ENCODE assay signal across 12 cellular contexts in genomic region chr10:71737356-71738172, GRCh38. TPM values are rescaled to one million over a fixed set of nuclear protein-coding genes. Genes with fewer than 3 reads are reported as not detected.
A peak's percentile ranks its signal among the peaks of the same experiment; 100 is the strongest.
DNase-seq lines count a peak whose midpoint lies in the region; ATAC-seq, FAIRE-seq and TF ChIP-seq lines count a peak whose summit lies in the region.
"Had no signal": no experiment of that assay in that cellular context is flagged by ENCODE, and none has a peak within 500 bp of the region (broad histone marks: within the 10 kb centered on the region; RNA-seq: fewer than 3 reads in every experiment).

No MANE protein-coding gene starts in this region.

- TF ChIP-seq POLR2A in Peyer's patch (IDR thresholded peaks at IDR 0.05) (no peak), gastrocnemius medialis (IDR thresholded peaks at IDR 0.05) (no peak), H54 (IDR thresholded peaks at IDR 0.05; ENCODE audit: low read depth, low read length) (no peak)

- H3K4me3 ChIP-seq in CD8-positive, alpha-beta memory T cell (ENCODE audit: low read length): no peak overlapping the region
- H3K4me3 ChIP-seq in Peyer's patch (no peak overlapping the region), gastrocnemius medialis (no peak overlapping the region)
- no peak overlapping the region for H3K4me3 ChIP-seq in effector memory CD4-positive, alpha-beta T cell (ENCODE audit: insufficient read depth, low read depth, low read length, poor library complexity, severe bottlenecking)
- H3K4me3 ChIP-seq: ovary had no signal

- CTCF ChIA-PET in CD8-positive, alpha-beta memory T cell (lab: Charles Lee): interaction anchor here (0.9 to 5.2 kb wide), 6 partner anchors 10 to 41 kb away, joined by 3 to 24 read pairs (median 4); partner anchors contain the start of gene VSIR

- no peaks in the 10 kb centered on the region for H3K9me3 ChIP-seq in CD8-positive, alpha-beta memory T cell (ENCODE audit: low read length)
- H3K9me3 ChIP-seq in Peyer's patch (no peaks in the 10 kb centered on the region), gastrocnemius medialis (no peaks in the 10 kb centered on the region)
- H3K9me3 ChIP-seq in effector memory CD4-positive, alpha-beta T cell (ENCODE audit: control insufficient read depth, low read length): no peaks in the 10 kb centered on the region
- H3K9me3 ChIP-seq: ovary had no signal

- intact Hi-C loops in gastrocnemius medialis (cut with DNase I; ENCODE audit: low total_unique reads): no loop called here

- TF ChIP-seq CTCF in Peyer's patch (IDR thresholded peaks at IDR 0.05) (no peak), gastrocnemius medialis (IDR thresholded peaks at IDR 0.05 in 4 of 5, conservative IDR thresholded peaks at IDR 0.05 in 1 of 5) (no peak)

- POLR2A ChIA-PET in CD8-positive, alpha-beta memory T cell (lab: Charles Lee): interaction anchor here (0.9 to 2.7 kb wide), 2 partner anchors 10 to 25 kb away, joined by 3 to 12 read pairs; no protein-coding TSS in a partner anchor

- no peak for DNase-seq in CD8-positive, alpha-beta memory T cell
- no peak for DNase-seq in Peyer's patch
- no peak for DNase-seq in effector memory CD4-positive, alpha-beta T cell
- no peak for DNase-seq in gastrocnemius medialis
- DNase-seq in H54 (ENCODE audit: insufficient read length, low spot score): no peak
- DNase-seq in activated CD8-positive, alpha-beta memory T cell treated with anti-CD3 and anti-CD28 coated beads, Interleukin-2, amount 50 U/mL, for 4 hours: no peak
- DNase-seq in NCI-H2196 (lab: John Stamatoyannopoulos, UW; ENCODE audit: unreplicated experiment): no peak
- DNase-seq: NCI-H2107, SHP77 had no signal

- H3K27ac ChIP-seq in CD8-positive, alpha-beta memory T cell (ENCODE audit: low read depth, low read length): no peak overlapping the region
- H3K27ac ChIP-seq in Peyer's patch (peak overlapping the region; percentile 65 to 82 (median 81)), gastrocnemius medialis (peak overlapping the region in 3 of 4 donors; percentile 41 to 69 (median 61))
- H3K27ac ChIP-seq in effector memory CD4-positive, alpha-beta T cell (ENCODE audit: insufficient read depth, low read length, poor library complexity, severe bottlenecking): peak overlapping the region; percentile 69

- in situ Hi-C loops in gastrocnemius medialis (cut with MboI; ENCODE audit: low sequenced_read_pairs in 4 of 4): no loop called here

- H3K4me1 Mint-ChIP-seq in CD8-positive, alpha-beta memory T cell: peaks cover 88 to 100% (median 99%) of the 10 kb centered on the region in 3 donors

- FAIRE-seq in H54 (lab: Jason Lieb, UNC): no peak
- FAIRE-seq: HTR-8/SVneo had no signal

- H3K27me3 ChIP-seq in CD8-positive, alpha-beta memory T cell (ENCODE audit: insufficient read depth, low read length, poor library complexity, severe bottlenecking): no peaks in the 10 kb centered on the region
- no peaks in the 10 kb centered on the region for H3K27me3 ChIP-seq in Peyer's patch
- H3K27me3 ChIP-seq in effector memory CD4-positive, alpha-beta T cell (replicated peaks; ENCODE audit: control insufficient read depth, insufficient read depth, low read length, poor library complexity, severe bottlenecking): no peaks in the 10 kb centered on the region
- no peaks in the 10 kb centered on the region for H3K27me3 ChIP-seq in gastrocnemius medialis
- H3K27me3 ChIP-seq: ovary had no signal

- H3K36me3 Mint-ChIP-seq in CD8-positive, alpha-beta memory T cell: no peaks in the 10 kb centered on the region

- H3K4me1 ChIP-seq in CD8-positive, alpha-beta memory T cell (ENCODE audit: insufficient read depth, low read length): peaks cover 100% of the 10 kb centered on the region
- H3K4me1 ChIP-seq in Peyer's patch: peaks cover 0 to 45% (median 30%) of the 10 kb centered on the region in 4 donors
- H3K4me1 ChIP-seq in effector memory CD4-positive, alpha-beta T cell (ENCODE audit: control insufficient read depth, insufficient read depth, low read length, poor library complexity, severe bottlenecking): peaks cover 86% of the 10 kb centered on the region
- H3K4me1 ChIP-seq in gastrocnemius medialis: peaks cover 14 to 19% of the 10 kb centered on the region in 2 donors

- peaks cover 0 to 2% of the 10 kb centered on the region in 2 donors for H3K27me3 Mint-ChIP-seq in CD8-positive, alpha-beta memory T cell

- no peaks in the 10 kb centered on the region for H3K36me3 ChIP-seq in CD8-positive, alpha-beta memory T cell (ENCODE audit: insufficient read depth, low read length)
- H3K36me3 ChIP-seq in Peyer's patch (no peaks in the 10 kb centered on the region), gastrocnemius medialis (no peaks in the 10 kb centered on the region)
- H3K36me3 ChIP-seq in effector memory CD4-positive, alpha-beta T cell (ENCODE audit: control insufficient read depth, insufficient read depth, low read length): no peaks in the 10 kb centered on the region
- H3K36me3 ChIP-seq: ovary had no signal

- peak overlapping the region in 5 of 7 donors; percentile 23 to 55 (median 52) for H3K4me3 Mint-ChIP-seq in CD8-positive, alpha-beta memory T cell

- no peaks in the 10 kb centered on the region for H3K9me3 Mint-ChIP-seq in CD8-positive, alpha-beta memory T cell

- ATAC-seq in gastrocnemius medialis: no peak

- peak overlapping the region; percentile 83 to 98 (median 94) for H3K27ac Mint-ChIP-seq in CD8-positive, alpha-beta memory T cell

RNA-seq across cellular contexts. Expression of gene C10orf105, which starts 18.0 kb away (rescaled TPM):
- total RNA-seq in CD8-positive, alpha-beta memory T cell: under 1 TPM; 0.04 to 0.11 TPM
- polyA plus RNA-seq in CD8-positive, alpha-beta memory T cell: 0.23 TPM
- total RNA-seq in Peyer's patch (under 1 TPM in 1 of 4 donors, not detected in 3; 0.27 TPM), gastrocnemius medialis (not detected)
- total RNA-seq: G401 had no signal

RNA-seq across cellular contexts. Expression of gene VSIR, which starts 35.8 kb away (rescaled TPM):
- total RNA-seq in CD8-positive, alpha-beta memory T cell: 10 to 100 TPM; 59.6 to 61.4 TPM
- polyA plus RNA-seq in CD8-positive, alpha-beta memory T cell: 349 TPM
- total RNA-seq in Peyer's patch (100 to 1,000 TPM in 3 of 4 donors, 10 to 100 TPM in 1; 38.0 to 169 (median 127) TPM), gastrocnemius medialis (10 to 100 TPM in 3 of 4 donors, 1 to 10 TPM in 1; 7.9 to 20.7 (median 16.9) TPM)
